ENCODE assay signal across 1 cellular context in genomic region chr3:152452318-152452717, GRCh38.
TF ChIP-seq lines count a peak whose summit lies in the region.

No MANE protein-coding gene starts in this region.

TF ChIP-seq in K562, 482 proteins besides CTCF, POLR2A, EP300 and RAD21 (continued from another document):
- TF ChIP-seq ZNF740 (CRISPR knock-in tag; IDR thresholded peaks at IDR 0.05) (no peak), ZNF740 (tag; IDR thresholded peaks at IDR 0.05) (no peak), MTA3 (IDR thresholded peaks at IDR 0.05; ENCODE audit: borderline replicate concordance) (no peak)
